ENCODE assay signal across 35 cellular contexts in the genomic region with DNA sequence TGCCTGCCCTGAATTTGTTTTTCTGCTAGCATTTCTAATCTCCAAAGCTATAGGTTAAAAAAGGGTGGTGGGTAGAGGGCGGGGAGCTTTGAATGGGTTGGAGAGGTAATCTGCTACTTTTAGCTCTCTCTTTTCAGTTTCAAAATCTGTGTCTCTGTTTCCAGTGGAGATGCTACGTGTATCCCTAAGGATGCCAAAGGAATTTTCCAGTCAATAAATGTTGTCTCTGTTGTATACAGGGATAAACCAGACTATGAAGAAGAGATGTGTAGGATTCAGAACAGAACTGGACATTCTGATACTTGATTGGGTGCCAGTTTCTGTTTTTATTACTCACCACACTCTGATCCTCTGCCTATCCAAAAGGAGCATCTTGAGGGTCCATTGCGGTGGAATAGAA. TPM values are rescaled to one million over a fixed set of nuclear protein-coding genes. Genes with fewer than 3 reads are reported as not detected.
"Had no signal": no experiment of that assay in that cellular context is flagged by ENCODE, and none has a peak within 500 bp of the region (broad histone marks: within the 10 kb centered on the region; RNA-seq: fewer than 3 reads in every experiment).

No MANE protein-coding gene starts in this region.

- H3K36me3 Mint-ChIP-seq: activated CD8-positive, alpha-beta memory T cell treated with anti-CD3 and anti-CD28 coated beads, Interleukin-2, amount 10 ng/mL, durations not matched to agents 7 days and 5 days; activated naive CD4-positive, alpha-beta T cell treated with anti-CD3 and anti-CD28 coated beads, Interleukin-2, amount 10 ng/mL, durations not matched to agents 7 days and 5 days; activated naive CD4-positive, alpha-beta T cell treated with anti-CD3 and anti-CD28 coated beads, Interleukin-2, amount 50 U/mL, for 24 hours; activated naive CD8-positive, alpha-beta T cell; activated naive CD8-positive, alpha-beta T cell treated with anti-CD3 and anti-CD28 coated beads, Interleukin-2, amount 10 ng/mL, durations not matched to agents 7 days and 5 days; WTC11 had no signal

- H3K27ac ChIP-seq: ascending aorta, brain microvascular endothelial cell, WERI-Rb-1 had no signal

- H3K9me3 ChIP-seq: ascending aorta, breast epithelium had no signal

- H3K4me3 ChIP-seq: ascending aorta, breast epithelium had no signal

- H3K27me3 ChIP-seq: ascending aorta, brain microvascular endothelial cell, breast epithelium had no signal

- H3K9me3 Mint-ChIP-seq: activated CD4-positive, alpha-beta memory T cell treated with anti-CD3 and anti-CD28 coated beads, Interleukin-2, amount 10 ng/mL, durations not matched to agents 7 days and 5 days; activated CD4-positive, alpha-beta T cell treated with anti-CD3 and anti-CD28 coated beads, Interleukin-2, amount 10 ng/mL, durations not matched to agents 7 days and 5 days; activated naive CD4-positive, alpha-beta T cell treated with anti-CD3 and anti-CD28 coated beads, Interleukin-2, amount 10 ng/mL, durations not matched to agents 7 days and 5 days; activated naive CD4-positive, alpha-beta T cell treated with anti-CD3 and anti-CD28 coated beads, Interleukin-2, amount 50 U/mL, for 24 hours; activated naive CD8-positive, alpha-beta T cell treated with anti-CD3 and anti-CD28 coated beads, Interleukin-2, amount 10 ng/mL, durations not matched to agents 7 days and 5 days; activated naive CD8-positive, alpha-beta T cell treated with anti-CD3 and anti-CD28 coated beads, Interleukin-2, amount 50 U/mL, for 24 hours; activated T-cell treated with anti-CD3 and anti-CD28 coated beads, Interleukin-2, amount 50 U/mL, for 24 hours; activated T-helper 2 cell treated with anti-CD3 and anti-CD28 coated beads, Interferon-gamma antibody, Interleukin-2, Interleukin-4, amounts not matched to agents 10 μg/mL and 5 μg/mL and 100 μg/mL, durations not matched to agents 14 hours and 24 hours and 36 hours; central memory CD8-positive, alpha-beta T cell; T-helper 1 cell treated with Interleukin-12 subunit alpha and Interleukin-12 subunit beta and Interleukin-4 antibody, amounts not matched to agents 30 μg/mL and 1 μg/mL, for 36 hours; T-helper 2 cell treated with Interferon-gamma antibody and Interleukin-4, amounts not matched to agents 5 μg/mL and 100 μg/mL, for 36 hours; WTC11 had no signal

- ATAC-seq: activated CD4-positive, alpha-beta T cell treated with anti-CD3 and anti-CD28 coated beads for 36 hours; activated CD4-positive, CD25-positive, alpha-beta regulatory T cell treated with anti-CD3 and anti-CD28 coated beads, Interleukin-2, amount 50 U/mL, for 24 hours; activated CD8-positive, alpha-beta memory T cell treated with anti-CD3 and anti-CD28 coated beads, Interleukin-2, amount 10 ng/mL, durations not matched to agents 7 days and 5 days; activated CD8-positive, alpha-beta T cell treated with anti-CD3 and anti-CD28 coated beads, Interleukin-2, amount 10 ng/mL, durations not matched to agents 7 days and 5 days; activated naive CD8-positive, alpha-beta T cell treated with anti-CD3 and anti-CD28 coated beads, Interleukin-2, amount 50 U/mL, for 24 hours; WTC11 had no signal

- H3K27ac Mint-ChIP-seq: activated CD4-positive, alpha-beta memory T cell treated with anti-CD3 and anti-CD28 coated beads, Interleukin-2, amount 10 ng/mL, durations not matched to agents 7 days and 5 days; activated CD4-positive, alpha-beta T cell treated with anti-CD3 and anti-CD28 coated beads for 36 hours; activated CD4-positive, alpha-beta T cell treated with anti-CD3 and anti-CD28 coated beads, Interleukin-2, amount 10 ng/mL, durations not matched to agents 7 days and 5 days; activated CD8-positive, alpha-beta memory T cell treated with anti-CD3 and anti-CD28 coated beads, Interleukin-2, amount 10 ng/mL, durations not matched to agents 7 days and 5 days; activated CD8-positive, alpha-beta T cell treated with anti-CD3 and anti-CD28 coated beads, Interleukin-2, amount 10 ng/mL, durations not matched to agents 7 days and 5 days; activated naive CD4-positive, alpha-beta T cell treated with anti-CD3 and anti-CD28 coated beads, Interleukin-2, amount 10 ng/mL, durations not matched to agents 7 days and 5 days; activated naive CD4-positive, alpha-beta T cell treated with anti-CD3 and anti-CD28 coated beads, Interleukin-2, amount 50 U/mL, for 24 hours; activated naive CD8-positive, alpha-beta T cell; activated naive CD8-positive, alpha-beta T cell treated with anti-CD3 and anti-CD28 coated beads, Interleukin-2, amount 10 ng/mL, durations not matched to agents 7 days and 5 days; activated naive CD8-positive, alpha-beta T cell treated with anti-CD3 and anti-CD28 coated beads, Interleukin-2, amount 50 U/mL, for 24 hours; activated T-cell treated with anti-CD3 and anti-CD28 coated beads, Interleukin-2, amount 50 U/mL, for 24 hours; activated T-helper 2 cell treated with anti-CD3 and anti-CD28 coated beads, Interferon-gamma antibody, Interleukin-2, Interleukin-4, amounts not matched to agents 10 μg/mL and 5 μg/mL and 100 μg/mL, durations not matched to agents 14 hours and 24 hours and 36 hours; T-helper 1 cell treated with Interleukin-12 subunit alpha and Interleukin-12 subunit beta and Interleukin-4 antibody, amounts not matched to agents 30 μg/mL and 1 μg/mL, for 36 hours; T-helper 2 cell treated with Interferon-gamma antibody and Interleukin-4, amounts not matched to agents 5 μg/mL and 100 μg/mL, for 36 hours; WTC11 had no signal

- H3K36me3 ChIP-seq: ascending aorta, brain microvascular endothelial cell, breast epithelium, WERI-Rb-1 had no signal

- H3K4me1 ChIP-seq: breast epithelium had no signal

- DNase-seq: activated CD4-positive, alpha-beta memory T cell treated with anti-CD3 and anti-CD28 coated beads, Interleukin-2, amount 10 ng/mL, durations not matched to agents 7 days and 5 days; activated CD4-positive, alpha-beta T cell treated with anti-CD3 and anti-CD28 coated beads for 1 hour; activated CD4-positive, alpha-beta T cell treated with anti-CD3 and anti-CD28 coated beads for 36 hours; activated CD4-positive, alpha-beta T cell treated with anti-CD3 and anti-CD28 coated beads for 48 hours; activated CD4-positive, alpha-beta T cell treated with anti-CD3 and anti-CD28 coated beads, Interleukin-2, amount 10 ng/mL, durations not matched to agents 7 days and 5 days; activated CD4-positive, alpha-beta T cell treated with anti-CD3 and anti-CD28 coated beads, Interleukin-2, amount 50 U/mL, for 48 hours; activated CD4-positive, CD25-positive, alpha-beta regulatory T cell; activated CD8-positive, alpha-beta memory T cell treated with anti-CD3 and anti-CD28 coated beads for 24 hours; activated CD8-positive, alpha-beta memory T cell treated with anti-CD3 and anti-CD28 coated beads, Interleukin-2, amount 10 ng/mL, durations not matched to agents 7 days and 5 days; activated CD8-positive, alpha-beta memory T cell treated with anti-CD3 and anti-CD28 coated beads, Interleukin-2, amount 50 U/mL, for 48 hours; activated CD8-positive, alpha-beta T cell treated with anti-CD3 and anti-CD28 coated beads, Interleukin-2, amount 10 ng/mL, durations not matched to agents 7 days and 5 days; activated effector memory CD4-positive, alpha-beta T cell treated with Interleukin-2 at 50 U/mL for 16 hours; activated gamma-delta T cell; activated naive CD4-positive, alpha-beta T cell treated with anti-CD3 and anti-CD28 coated beads, Interleukin-2, amount 10 ng/mL, durations not matched to agents 7 days and 5 days; activated naive CD4-positive, alpha-beta T cell treated with Interleukin-2 at 50 U/mL for 16 hours; activated naive CD8-positive, alpha-beta T cell treated with anti-CD3 and anti-CD28 coated beads, Interleukin-2, amount 10 ng/mL, durations not matched to agents 7 days and 5 days; activated naive CD8-positive, alpha-beta T cell treated with anti-CD3 and anti-CD28 coated beads, Interleukin-2, amount 50 U/mL, for 24 hours; activated T-cell treated with anti-CD3 and anti-CD28 coated beads, Interleukin-2, amount 50 U/mL, for 24 hours; activated T-cell treated with anti-CD3 and anti-CD28 coated beads, Interleukin-2, amount 50 U/mL, for 48 hours; amygdala; brain microvascular endothelial cell; T-helper 1 cell; T-helper 2 cell; T-helper 9 cell; WERI-Rb-1 had no signal

- H3K4me3 Mint-ChIP-seq: activated CD4-positive, alpha-beta memory T cell treated with anti-CD3 and anti-CD28 coated beads, Interleukin-2, amount 10 ng/mL, durations not matched to agents 7 days and 5 days; activated CD4-positive, alpha-beta T cell treated with anti-CD3 and anti-CD28 coated beads for 36 hours; activated CD4-positive, alpha-beta T cell treated with anti-CD3 and anti-CD28 coated beads, Interleukin-2, amount 10 ng/mL, durations not matched to agents 7 days and 5 days; activated CD8-positive, alpha-beta memory T cell treated with anti-CD3 and anti-CD28 coated beads, Interleukin-2, amount 10 ng/mL, durations not matched to agents 7 days and 5 days; activated CD8-positive, alpha-beta T cell treated with anti-CD3 and anti-CD28 coated beads, Interleukin-2, amount 10 ng/mL, durations not matched to agents 7 days and 5 days; activated naive CD4-positive, alpha-beta T cell treated with anti-CD3 and anti-CD28 coated beads, Interleukin-2, amount 10 ng/mL, durations not matched to agents 7 days and 5 days; activated naive CD4-positive, alpha-beta T cell treated with anti-CD3 and anti-CD28 coated beads, Interleukin-2, amount 50 U/mL, for 24 hours; activated naive CD8-positive, alpha-beta T cell; activated naive CD8-positive, alpha-beta T cell treated with anti-CD3 and anti-CD28 coated beads, Interleukin-2, amount 10 ng/mL, durations not matched to agents 7 days and 5 days; activated naive CD8-positive, alpha-beta T cell treated with anti-CD3 and anti-CD28 coated beads, Interleukin-2, amount 50 U/mL, for 24 hours; activated T-cell treated with anti-CD3 and anti-CD28 coated beads, Interleukin-2, amount 50 U/mL, for 24 hours; central memory CD8-positive, alpha-beta T cell; T-helper 1 cell treated with Interleukin-12 subunit alpha and Interleukin-12 subunit beta and Interleukin-4 antibody, amounts not matched to agents 30 μg/mL and 1 μg/mL, for 36 hours; T-helper 2 cell treated with Interferon-gamma antibody and Interleukin-4, amounts not matched to agents 5 μg/mL and 100 μg/mL, for 36 hours; WTC11 had no signal

- H3K4me1 Mint-ChIP-seq: activated CD4-positive, alpha-beta memory T cell treated with anti-CD3 and anti-CD28 coated beads, Interleukin-2, amount 10 ng/mL, durations not matched to agents 7 days and 5 days; activated CD4-positive, alpha-beta T cell treated with anti-CD3 and anti-CD28 coated beads for 36 hours; activated CD4-positive, alpha-beta T cell treated with anti-CD3 and anti-CD28 coated beads, Interleukin-2, amount 10 ng/mL, durations not matched to agents 7 days and 5 days; activated CD8-positive, alpha-beta memory T cell treated with anti-CD3 and anti-CD28 coated beads, Interleukin-2, amount 10 ng/mL, durations not matched to agents 7 days and 5 days; activated naive CD4-positive, alpha-beta T cell treated with anti-CD3 and anti-CD28 coated beads, Interleukin-2, amount 10 ng/mL, durations not matched to agents 7 days and 5 days; activated naive CD4-positive, alpha-beta T cell treated with anti-CD3 and anti-CD28 coated beads, Interleukin-2, amount 50 U/mL, for 24 hours; activated naive CD8-positive, alpha-beta T cell treated with anti-CD3 and anti-CD28 coated beads, Interleukin-2, amount 10 ng/mL, durations not matched to agents 7 days and 5 days; activated naive CD8-positive, alpha-beta T cell treated with anti-CD3 and anti-CD28 coated beads, Interleukin-2, amount 50 U/mL, for 24 hours; central memory CD8-positive, alpha-beta T cell had no signal

RNA-seq across cellular contexts. Expression of gene TMEM178A, which starts 50.1 kb away (rescaled TPM):
- total RNA-seq: activated CD8-positive, alpha-beta memory T cell treated with anti-CD3 and anti-CD28 coated beads, Interleukin-2, amount 10 ng/mL, durations not matched to agents 7 days and 5 days; activated CD8-positive, alpha-beta T cell treated with anti-CD3 and anti-CD28 coated beads, Interleukin-2, amount 10 ng/mL, durations not matched to agents 7 days and 5 days had no signal
